ENCODE assay signal across 8 cellular contexts in the genomic region with DNA sequence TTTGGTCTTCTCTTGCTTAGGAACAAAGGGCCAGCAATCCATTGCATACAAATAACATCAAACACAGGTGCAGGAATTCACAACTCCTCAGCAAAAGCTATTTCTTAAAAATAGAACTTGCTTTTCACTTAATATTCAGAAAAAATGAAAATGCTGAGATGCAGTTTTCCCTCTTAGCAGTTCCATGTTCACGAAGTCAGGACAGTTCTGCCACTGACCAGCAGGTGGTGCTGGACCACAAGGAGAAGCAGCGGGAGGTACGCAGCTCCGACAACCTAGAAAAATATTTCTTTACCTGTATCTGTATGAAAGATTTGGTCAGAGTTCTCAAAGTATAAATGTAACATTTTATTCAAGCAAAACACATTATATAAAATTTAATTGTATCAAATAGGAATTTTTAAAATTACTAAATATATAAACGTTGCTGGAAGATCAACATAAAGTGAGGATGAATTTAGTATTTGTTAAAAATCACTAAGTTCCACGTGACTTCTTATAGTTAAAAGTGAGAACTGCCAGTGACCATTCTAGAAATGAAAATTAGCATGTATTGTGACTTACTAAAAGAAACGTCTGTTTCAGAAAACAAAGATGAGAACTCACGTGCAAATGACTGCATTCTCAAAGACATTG. TPM values are rescaled to one million over a fixed set of nuclear protein-coding genes. Genes with fewer than 3 reads are reported as not detected.
A peak's percentile ranks its signal among the peaks of the same experiment; 100 is the strongest.
DNase-seq lines count a peak whose midpoint lies in the region; ATAC-seq and TF ChIP-seq lines count a peak whose summit lies in the region.

No MANE protein-coding gene starts in this region.

- DNase-seq in ELF-1 (ENCODE audit: low read depth, low spot score) (peak; percentile 66), HK-2 (ENCODE audit: unreplicated experiment) (peak; percentile 42), RWPE1 (ENCODE audit: low spot score) (peak; percentile 52), Right ventricle myocardium superior (peak; percentile 86), psoas muscle (peak; percentile 75 to 85), uterus (peak; percentile 75 to 80)
- peak; percentile 81 for DNase-seq in activated naive CD4-positive, alpha-beta T cell treated with Interleukin-2 at 50 U/mL for 16 hours

- ATAC-seq in Right ventricle myocardium superior (ENCODE audit: poor library complexity) (peak; percentile 65), psoas muscle (peak; percentile 67 to 82 (median 76)), HG03521 (IDR thresholded peaks at IDR 0.05; ENCODE audit: unreplicated experiment) (no peak)

- no peaks in the 10 kb centered on the region for H3K9me3 ChIP-seq in psoas muscle
- H3K9me3 ChIP-seq in uterus: no peaks in the 10 kb centered on the region

- CTCF ChIA-PET in RWPE1 (lab: Yijun Ruan, JAX): interaction anchor here (0.6 to 1.5 kb wide), 8 partner anchors 10 to 100 kb away, joined by 3 to 12 read pairs (median 4); no protein-coding TSS in a partner anchor

- H3K27me3 ChIP-seq in psoas muscle (ENCODE audit: insufficient read depth in 3 of 3, low read length in 2 of 3) (peaks cover 0 to 2% (median 0%) of the 10 kb centered on the region in 3 donors), uterus (no peaks in the 10 kb centered on the region)

- H3K27ac ChIP-seq in RWPE1 (no peak overlapping the region), psoas muscle (no peak overlapping the region), uterus (no peak overlapping the region)

- H3K4me3 ChIP-seq in psoas muscle: no peak overlapping the region
- no peak overlapping the region for H3K4me3 ChIP-seq in uterus

- peak; percentile 98 for TF ChIP-seq CTCF in RWPE1 (conservative IDR thresholded peaks at IDR 0.05; ENCODE audit: low read depth)
- peak; percentile 97 for TF ChIP-seq CTCF in psoas muscle (IDR thresholded peaks at IDR 0.05)
- peak; percentile 88 to 95 (median 91) for TF ChIP-seq CTCF in uterus (IDR thresholded peaks at IDR 0.05)

- POLR2A ChIA-PET in RWPE1 (lab: Yijun Ruan, JAX; ENCODE audit: low non-redundant PET): no interaction called here

- 33 to 41% (median 38%) methylated on average over 8 of the region's 8 CpGs for WGBS in psoas muscle, 3 donors

- TF ChIP-seq POLR2A in uterus (IDR thresholded peaks at IDR 0.05): no peak

- H3K36me3 ChIP-seq in psoas muscle (ENCODE audit: insufficient read depth in 1 of 2, low read depth in 1 of 2) (no peaks in the 10 kb centered on the region), uterus (no peaks in the 10 kb centered on the region)

- H3K4me1 ChIP-seq in psoas muscle: no peaks in the 10 kb centered on the region
- H3K4me1 ChIP-seq in uterus: no peaks in the 10 kb centered on the region

- intact Hi-C loops in Right ventricle myocardium superior (cut with DNase I): no loop called here
- intact Hi-C loops in psoas muscle (cut with DNase I): no loop called here
- intact Hi-C loops in uterus (cut with DNase I; ENCODE audit: low total_unique reads): no loop called here

RNA-seq across cellular contexts. Expression of a gene that starts 48.8 kb away (rescaled TPM):
- total RNA-seq in Right ventricle myocardium superior (6.8 TPM), psoas muscle (1 to 10 TPM; 3.1 to 4.6 (median 3.8) TPM), uterus (10 to 100 TPM in 2 of 4 donors, 1 to 10 TPM in 2; 6.2 to 24.0 (median 14.7) TPM)
- 1 to 10 TPM; 1.5 to 3.4 (median 3.4) TPM for polyA plus RNA-seq in psoas muscle
